1 cellular context compared by ENCODE assay signal in genomic region chr4:55036405-55036804, GRCh38.
TF ChIP-seq lines count a peak whose summit lies in the region.

No MANE protein-coding gene starts in this region.

TF ChIP-seq in WTC11, 78 proteins besides CTCF, POLR2A, EP300 and RAD21 (continued from another document):
- TF ChIP-seq MAX (CRISPR knock-in tag; IDR thresholded peaks at IDR 0.05) (no peak), TEAD1 (CRISPR knock-in tag; IDR thresholded peaks at IDR 0.05) (no peak), ZBTB43 (CRISPR knock-in tag; IDR thresholded peaks at IDR 0.05) (no peak), AR (CRISPR knock-in tag; IDR thresholded peaks at IDR 0.05) (no peak), ATF6 (CRISPR knock-in tag; IDR thresholded peaks at IDR 0.05) (no peak), FOXK1 (CRISPR knock-in tag; IDR thresholded peaks at IDR 0.05) (no peak), PRDM15 (CRISPR knock-in tag; IDR thresholded peaks at IDR 0.05) (no peak), MLX (CRISPR knock-in tag; IDR thresholded peaks at IDR 0.05) (no peak), SP1 (CRISPR knock-in tag; conservative IDR thresholded peaks at IDR 0.05) (no peak)
TF ChIP-seq in WTC11: peak in this region for 0.
